10 cellular contexts compared by ENCODE assay signal in genomic region chr16:17345043-17345442, GRCh38.
DNase-seq lines count a peak whose midpoint lies in the region; ATAC-seq and TF ChIP-seq lines count a peak whose summit lies in the region.
"Had no signal": no experiment of that assay in that cellular context is flagged by ENCODE, and none has a peak within 500 bp of the region (broad histone marks: within the 10 kb centered on the region; RNA-seq: fewer than 3 reads in every experiment).

No MANE protein-coding gene starts in this region.

- no peak for TF ChIP-seq POLR2A in prostate gland (IDR thresholded peaks at IDR 0.05)

- peaks cover 17% of the 10 kb centered on the region for H3K4me1 ChIP-seq in prostate gland (replicated peaks)

- DNase-seq in CD1c-positive myeloid dendritic cell (ENCODE audit: extremely low spot score) (peak; percentile 78), HL-60 (ENCODE audit: low read depth in 1 of 2, low spot score in 1 of 2) (peak in 1 of 2 experiments; percentile 67), prostate gland (ENCODE audit: low spot score) (peak; percentile 78), cerebellar nuclear complex (lab: John Stamatoyannopoulos, UW) (no peak), NCI-H2171 treated with DMSO at 0.1 percent for 48 hours (lab: John Stamatoyannopoulos, UW) (no peak)
- DNase-seq: NCI-H2081 treated with DMSO at 0.1 percent for 48 hours; stimulated activated CD4-positive, alpha-beta T cell treated with anti-CD3 and anti-CD28 coated beads, Interleukin-4, amount 100 ng/mL, for 1 hour had no signal

- H3K9me3 ChIP-seq in prostate gland: no peaks in the 10 kb centered on the region

- H3K27me3 ChIP-seq in HL-60 (ENCODE audit: insufficient read depth, poor library complexity, severe bottlenecking) (no peaks in the 10 kb centered on the region), prostate gland (replicated peaks; ENCODE audit: insufficient read depth) (no peaks in the 10 kb centered on the region)

- no peak overlapping the region for H3K4me3 ChIP-seq in HL-60 (replicated peaks; ENCODE audit: insufficient read depth, low read length)
- H3K4me3 ChIP-seq in prostate gland: no peak overlapping the region

- TF ChIP-seq CTCF in HL-60 (IDR thresholded peaks at IDR 0.05; ENCODE audit: insufficient read depth, low read length) (no peak), prostate gland (IDR thresholded peaks at IDR 0.05) (no peak)

- no peaks in the 10 kb centered on the region for H3K36me3 ChIP-seq in prostate gland

- intact Hi-C loops in prostate gland (cut with DNase I): loop anchor here (2.0 to 10.0 kb wide), 4 partner anchors 33 to 120 kb away; no protein-coding TSS in a partner anchor

- H3K27ac ChIP-seq in HL-60 (replicated peaks): peak overlapping the region; percentile 87
- H3K27ac ChIP-seq in prostate gland: peak overlapping the region; percentile 63 to 64

- peak; percentile 21 for ATAC-seq in esophagus mucosa
- ATAC-seq in GM21737 (IDR thresholded peaks at IDR 0.05; ENCODE audit: unreplicated experiment): no peak
- no peak for ATAC-seq in HG03108 (IDR thresholded peaks at IDR 0.05; ENCODE audit: unreplicated experiment)

- 5% methylated on average over 5 of the region's 5 CpGs for WGBS in prostate gland

Comparison
In these comparisons a context has a peak if more than half of its experiments do, and no peak if none do; other contexts are left out.
1. DNase-seq: peak in CD1c-positive myeloid dendritic cell (single experiment) and prostate gland (single experiment); none in cerebellar nuclear complex (0 of 2) and NCI-H2171 treated with DMSO at 0.1 percent for 48 hours (single experiment).